In genomic region chr19:12736854-12737665, GRCh38 we compare ENCODE assay signal across 8 cellular contexts. TPM values are rescaled to one million over a fixed set of nuclear protein-coding genes. Genes with fewer than 3 reads are reported as not detected.
DNase-seq lines count a peak whose midpoint lies in the region; ATAC-seq and TF ChIP-seq lines count a peak whose summit lies in the region.

GET3 (plus strand) TSS chr19:12737497; CDS start chr19:12737506, 9 bp downstream.

- H4K20me1 ChIP-seq in DOHH2 (ENCODE audit: control insufficient read depth, insufficient read depth, low read depth, low read length) = peaks cover 16% of the 10 kb centered on the region
- no peaks in the 10 kb centered on the region; the same call in 1 of the 2 replicates for H4K20me1 ChIP-seq in GM23248 (ENCODE audit: insufficient read depth)

- intact Hi-C loops in natural killer cell (cut with micrococcal nuclease) = loop anchor here (2.0 kb wide), 1 partner anchor 56 kb away; no protein-coding TSS in a partner anchor

- peak; percentile 72 to 85 (median 76) for ATAC-seq in natural killer cell

- no peaks in the 10 kb centered on the region for H3K9me3 ChIP-seq in DOHH2 (ENCODE audit: control insufficient read depth, insufficient read depth, low read length)
- no peaks in the 10 kb centered on the region for H3K9me3 ChIP-seq in GM23248 (ENCODE audit: low read depth)

- peaks cover 35% of the 10 kb centered on the region for H3K4me1 ChIP-seq in DOHH2 (ENCODE audit: control insufficient read depth, low read length)
- peaks cover 18% of the 10 kb centered on the region; the same call in 1 of the 2 replicates for H3K4me1 ChIP-seq in GM23248 (ENCODE audit: insufficient read depth)

- no peaks in the 10 kb centered on the region for H3K9me3 Mint-ChIP-seq in natural killer cell

- H3K4me2 ChIP-seq in DOHH2 (ENCODE audit: low read length) (peak within 1 kb of the TSS; percentile 77), GM23248 (ENCODE audit: unreplicated experiment) (peak within 1 kb of the TSS; percentile 90)

- H3K36me3 Mint-ChIP-seq in natural killer cell = no peaks in the 10 kb centered on the region

- in situ Hi-C loops in GM23248 (cut with MboI) = no loop called here

- no peaks in the 10 kb centered on the region for H3K27me3 ChIP-seq in DOHH2 (ENCODE audit: control insufficient read depth, low read length)
- H3K27me3 ChIP-seq in GM23248 (replicated peaks; ENCODE audit: insufficient read depth) = no peaks in the 10 kb centered on the region

- H3K27ac ChIP-seq in DOHH2 (ENCODE audit: low read depth, low read length) (peak within 1 kb of the TSS; percentile 57), GM23248 (peak within 1 kb of the TSS; percentile 92), RWPE1 (peak within 1 kb of the TSS; percentile 96)

- H3K36me3 ChIP-seq in DOHH2 (ENCODE audit: control insufficient read depth, low read length) = peaks cover 29% of the 10 kb centered on the region
- H3K36me3 ChIP-seq in GM23248 (ENCODE audit: low read depth) = peaks cover 5% of the 10 kb centered on the region; the same call in 1 of the 2 replicates

- DNase-seq in GM23248 (peak; percentile 99), Kasumi-1 (lab: John Stamatoyannopoulos, UW) (peak; percentile 99 to 100), RWPE1 (ENCODE audit: low spot score) (peak; percentile 99), fibroblast of peridontal ligament (ENCODE audit: extremely low read depth) (peak; percentile 100), natural killer cell (peak; percentile 73)
- DNase-seq in activated T-helper 9 cell treated with anti-CD3 and anti-CD28 coated beads, Interleukin-2, amount 50 U/mL, for 16 hours (ENCODE audit: low read depth) = peak; percentile 66
- peak; percentile 82 for DNase-seq in stimulated activated naive CD4-positive, alpha-beta T cell treated with Interleukin-2 at 50 U/mL for 16 hours (lab: John Stamatoyannopoulos, UW)

- H2AFZ ChIP-seq in GM23248 = peak within 1 kb of the TSS; percentile 90

- H3K4me3 ChIP-seq in DOHH2 (ENCODE audit: low read length) = peak within 1 kb of the TSS; percentile 86
- peak within 1 kb of the TSS; percentile 89 for H3K4me3 ChIP-seq in GM23248

- POLR2A ChIA-PET in RWPE1 (lab: Yijun Ruan, JAX; ENCODE audit: low non-redundant PET) = no interaction called here

- CTCF ChIA-PET in RWPE1 (lab: Yijun Ruan, JAX) = interaction anchor here (0.5 to 0.7 kb wide), 2 partner anchors 23 to 69 kb away, joined by 3 read pairs; no protein-coding TSS in a partner anchor

- H3K9me2 ChIP-seq in DOHH2 (replicated peaks; ENCODE audit: control insufficient read depth, low read length) (no peaks in the 10 kb centered on the region), GM23248 (ENCODE audit: insufficient read depth) (no peaks in the 10 kb centered on the region)

- peak within 1 kb of the TSS; percentile 90 to 92 for H3K27ac Mint-ChIP-seq in natural killer cell

- 0 to 2% methylated on average over 28 of the region's 28 CpGs for WGBS in GM23248 (ENCODE audit: low coverage in 1 of 2, low lambda C conversion rate in 2 of 2, missing lambda C conversion rate in 2 of 2), 2 experiments

- peaks cover 36 to 47% of the 10 kb centered on the region in 2 donors for H3K4me1 Mint-ChIP-seq in natural killer cell

- peak within 1 kb of the TSS; percentile 88 for H3K9ac ChIP-seq in GM23248

- H3F3A ChIP-seq in DOHH2 (ENCODE audit: control insufficient read depth, insufficient read depth) (peaks cover 4% of the 10 kb centered on the region), GM23248 (ENCODE audit: insufficient read depth) (peaks cover 8% of the 10 kb centered on the region; the same call in 1 of the 2 replicates)

- no peaks in the 10 kb centered on the region for H3K27me3 Mint-ChIP-seq in natural killer cell (ENCODE audit: low read depth in 2 of 2)

- H3K79me2 ChIP-seq in DOHH2 (ENCODE audit: control insufficient read depth, low read length) (peaks cover 44% of the 10 kb centered on the region), GM23248 (ENCODE audit: insufficient read depth) (peaks cover 59% of the 10 kb centered on the region)

- peak within 1 kb of the TSS; percentile 93 for H3K4me3 Mint-ChIP-seq in natural killer cell

- TF ChIP-seq CTCF in DOHH2 (IDR thresholded peaks at IDR 0.05; ENCODE audit: low read depth, low read length, poor library complexity, severe bottlenecking) (no peak), RWPE1 (conservative IDR thresholded peaks at IDR 0.05; ENCODE audit: low read depth) (no peak), natural killer cell (IDR thresholded peaks at IDR 0.05) (no peak)

RNA-seq across cellular contexts. Expression of gene GET3, which starts in this region (rescaled TPM):
- 81.3 and 110 TPM in 2 replicates for total RNA-seq in GM23248 (2014; rRNA removed; shearing (Covaris generic))
- polyA plus RNA-seq in GM23248 (2016; fragmentation: Nextera tagmentation; extraction: Ambion mirVana) = 106 and 111 TPM in 2 replicates
- total RNA-seq in natural killer cell = 10 to 100 TPM; 42.2 to 51.3 (median 44.2) TPM

Comparison
In these comparisons a context has a peak if more than half of its experiments do, and no peak if none do; other contexts are left out.
1. Peak in every context shown above with its lines: DNase-seq, ATAC-seq, H3K4me3 ChIP-seq and H3K27ac ChIP-seq.